ENCODE assay signal across 14 cellular contexts in the genomic region with DNA sequence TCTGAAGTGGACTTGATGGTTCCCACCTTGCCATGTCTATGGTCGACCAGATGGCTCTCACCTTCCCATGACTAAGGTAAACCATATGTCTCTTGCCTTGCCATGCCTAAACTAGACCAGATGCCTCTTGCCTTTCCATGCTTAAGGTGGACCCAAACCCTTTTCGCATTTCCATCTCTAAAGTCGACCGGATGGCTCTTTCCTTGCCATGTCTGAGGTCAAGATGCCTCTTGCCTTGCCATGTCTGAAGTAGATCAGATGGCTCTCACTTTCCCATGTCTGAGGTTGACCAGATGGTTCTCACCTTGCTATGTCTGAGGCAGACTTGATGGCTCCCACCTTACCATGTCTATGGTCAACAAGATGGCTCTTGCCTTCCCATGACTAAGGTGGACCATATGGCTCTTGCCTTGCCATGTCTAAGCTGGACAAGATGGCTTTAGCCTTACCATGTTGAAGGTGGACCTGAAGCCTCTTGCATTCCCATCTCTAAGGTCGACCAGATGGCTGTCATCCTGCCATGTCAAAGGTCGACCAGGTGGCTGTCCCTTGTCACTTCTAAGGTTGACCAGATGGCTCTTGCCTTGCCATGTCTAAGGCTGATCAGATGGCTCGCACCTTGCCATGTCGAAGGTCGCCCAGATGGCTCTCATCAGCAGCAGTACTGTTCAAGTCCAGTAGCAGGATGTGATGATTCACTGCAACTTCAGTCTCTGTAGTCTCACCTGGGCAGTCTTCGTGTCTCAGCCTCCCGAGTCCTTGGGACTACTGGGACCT.
DNase-seq lines count a peak whose midpoint lies in the region; ATAC-seq and TF ChIP-seq lines count a peak whose summit lies in the region.
"Had no signal": no experiment of that assay in that cellular context is flagged by ENCODE, and none has a peak within 500 bp of the region (broad histone marks: within the 10 kb centered on the region; RNA-seq: fewer than 3 reads in every experiment).

No MANE protein-coding gene starts in this region.

- ATAC-seq in left lobe of liver (no peak), aorta (ENCODE audit: low FRiP score) (no peak), left ventricle myocardium superior (no peak)
- ATAC-seq: CD8-positive, alpha-beta T cell had no signal

- no peaks in the 10 kb centered on the region for H3K23me2 ChIP-seq in H9 (ENCODE audit: insufficient read length, low read depth, low read length, poor library complexity, severe bottlenecking)

- no peak for TF ChIP-seq POLR2A in vagina (IDR thresholded peaks at IDR 0.05)

- no peak overlapping the region for H2BK15ac ChIP-seq in H9 (ENCODE audit: low read depth, low read length)

- H3K27me3 ChIP-seq in H9 (ENCODE audit: insufficient read depth, low read length) (peaks cover 20% of the 10 kb centered on the region; the same call in 1 of the 2 replicates), HUES48 (ENCODE audit: control insufficient read depth, insufficient read depth, low read length) (peaks cover 11% of the 10 kb centered on the region), vagina (no peaks in the 10 kb centered on the region), aorta (ENCODE audit: control insufficient read depth in 1 of 2, insufficient read depth in 2 of 2, low read length in 1 of 2) (no peaks in the 10 kb centered on the region)
- H3K27me3 ChIP-seq: BLaER1 treated with 17β-estradiol and CSF1 and Interleukin-3, amounts not matched to agents 10 nM and 100 nM had no signal

- H2BK5ac ChIP-seq in H9 (ENCODE audit: insufficient read length, low read length) = no peak overlapping the region

- no peak overlapping the region for H3K27ac Mint-ChIP-seq in H9
- H3K27ac Mint-ChIP-seq: B cell; CD8-positive, alpha-beta T cell had no signal

- H3K36me3 ChIP-seq in HUES48 (ENCODE audit: control insufficient read depth, insufficient read depth, low read length) (peaks cover 2% of the 10 kb centered on the region; the same call in 1 of the 2 replicates), vagina (no peaks in the 10 kb centered on the region), aorta (ENCODE audit: control insufficient read depth in 1 of 2, insufficient read depth in 2 of 2, low read length in 1 of 2) (peaks cover 0 to 10% of the 10 kb centered on the region in 2 donors)

- no peak overlapping the region for H3K4ac ChIP-seq in H9 (ENCODE audit: low read depth, low read length)

- peaks cover 69 to 89% (median 81%) of the 10 kb centered on the region in 3 experiments for H3K36me3 Mint-ChIP-seq in H9 (ENCODE audit: insufficient read depth in 1 of 3, low read depth in 3 of 3)

- 0 out of 2 replicates have a peak overlapping the region, but pooled peaks have one; percentile 1 for H3K4me3 ChIP-seq in HUES48 (ENCODE audit: low read depth, low read length)
- H3K4me3 ChIP-seq in vagina = no peak overlapping the region
- H3K4me3 ChIP-seq in aorta (ENCODE audit: low read length in 2 of 2) = no peak overlapping the region

- no peak overlapping the region for H2BK12ac ChIP-seq in H9 (ENCODE audit: insufficient read length, low read depth, low read length)

- H3K4me1 ChIP-seq in H9 (ENCODE audit: insufficient read depth, low read length) (no peaks in the 10 kb centered on the region), HUES48 (ENCODE audit: control insufficient read depth, insufficient read depth, low read length) (no peaks in the 10 kb centered on the region), vagina (no peaks in the 10 kb centered on the region), aorta (ENCODE audit: control insufficient read depth in 1 of 2, insufficient read depth in 2 of 2, low read length in 2 of 2) (no peaks in the 10 kb centered on the region)
- H3K4me1 ChIP-seq: BLaER1 treated with 17β-estradiol and CSF1 and Interleukin-3, amounts not matched to agents 10 nM and 100 nM had no signal

- no peak overlapping the region for H2AFZ ChIP-seq in H9 (ENCODE audit: low read length)

- H2BK20ac ChIP-seq in H9 (ENCODE audit: low read depth, low read length, poor library complexity, severe bottlenecking) = no peak overlapping the region

- no peak overlapping the region for H4K8ac ChIP-seq in H9 (replicated peaks; ENCODE audit: insufficient read length, low read depth, low read length)

- H2BK120ac ChIP-seq in H9 (ENCODE audit: low read depth, low read length, poor library complexity, severe bottlenecking) = no peak overlapping the region

- WGBS in H9 (ENCODE audit: extremely low coverage, insufficient read length, low lambda C conversion rate) = no CpG with 5 or more reads among the region's 11 CpGs
- 85 to 90% methylated on average over 11 of the region's 11 CpGs for WGBS in aorta, 2 donors

- DNase-seq in H9 (peak; percentile 3), left lobe of liver (ENCODE audit: low spot score) (peak; percentile 21), vagina (ENCODE audit: extremely low spot score in 2 of 2) (peak; percentile 70 to 79), aorta (no peak), left ventricle myocardium superior (no peak)
- DNase-seq: Calu3; CD8-positive, alpha-beta T cell; DMS79 treated with DMSO at 0.1 percent for 48 hours; GF-D8; GOT3; H7 had no signal

- H3K9me3 Mint-ChIP-seq in H9 = peaks cover 98 to 99% of the 10 kb centered on the region in 2 experiments

- H4K91ac ChIP-seq in H9 (ENCODE audit: insufficient read length, low read depth, low read length) = no peak overlapping the region

- H3K27ac ChIP-seq in H9 (ENCODE audit: insufficient read length, low read depth, low read length) (no peak overlapping the region), HUES48 (ENCODE audit: low read depth, low read length) (no peak overlapping the region), vagina (no peak overlapping the region), aorta (ENCODE audit: low read depth in 1 of 2, low read length in 2 of 2) (no peak overlapping the region)
- H3K27ac ChIP-seq: BLaER1 treated with 17β-estradiol and CSF1 and Interleukin-3, amounts not matched to agents 10 nM and 100 nM had no signal

- H3K4me1 Mint-ChIP-seq in H9 = no peaks in the 10 kb centered on the region
- H3K4me1 Mint-ChIP-seq: B cell had no signal

- H3K79me2 ChIP-seq in H9 (ENCODE audit: insufficient read depth, low read length) = no peaks in the 10 kb centered on the region

- peaks cover 65% of the 10 kb centered on the region for H3K27me3 Mint-ChIP-seq in H9 (ENCODE audit: low read depth)
- H3K27me3 Mint-ChIP-seq: B cell had no signal

- no peak overlapping the region for H3K18ac ChIP-seq in H9 (ENCODE audit: insufficient read length, low read depth, low read length)

- TF ChIP-seq CTCF in H9 (conservative IDR thresholded peaks at IDR 0.05) (no peak), vagina (IDR thresholded peaks at IDR 0.05) (no peak)

- peaks cover 38% of the 10 kb centered on the region for H3K9me3 ChIP-seq in H9 (ENCODE audit: control insufficient read depth, low read depth, low read length)
- peaks cover 87% of the 10 kb centered on the region for H3K9me3 ChIP-seq in HUES48 (ENCODE audit: control insufficient read depth, insufficient read depth, low read length)
- no peaks in the 10 kb centered on the region for H3K9me3 ChIP-seq in vagina
- H3K9me3 ChIP-seq in aorta (ENCODE audit: control insufficient read depth, low read length) = peaks cover 49% of the 10 kb centered on the region

- H3K9ac ChIP-seq in H9 (ENCODE audit: extremely low read depth, insufficient read length, low read length) (no peak overlapping the region), HUES48 (ENCODE audit: low read depth, low read length) (no peak overlapping the region)
- H3K9ac ChIP-seq: BLaER1 treated with 17β-estradiol and CSF1 and Interleukin-3, amounts not matched to agents 10 nM and 100 nM had no signal

- no peaks in the 10 kb centered on the region for H3K79me1 ChIP-seq in H9 (ENCODE audit: insufficient read depth, low read depth, low read length, poor library complexity, severe bottlenecking)

- H3K56ac ChIP-seq in H9 (ENCODE audit: insufficient read length, low read depth, low read length) = no peak overlapping the region

- no peak overlapping the region for H3T11ph ChIP-seq in H9 (ENCODE audit: low read length)

- H3K4me2 ChIP-seq in H9 (ENCODE audit: insufficient read depth, insufficient read length, low read length) = no peak overlapping the region
- H3K4me2 ChIP-seq: BLaER1 treated with 17β-estradiol and CSF1 and Interleukin-3, amounts not matched to agents 10 nM and 100 nM had no signal

- no peak overlapping the region for H2AK5ac ChIP-seq in H9 (ENCODE audit: insufficient read length, low read length)

- intact Hi-C loops in vagina (cut with DNase I) = no loop called here
- intact Hi-C loops in aorta (cut with DNase I) = no loop called here
- intact Hi-C loops in left ventricle myocardium superior (cut with micrococcal nuclease) = no loop called here

- H4K20me1 ChIP-seq in H9 (ENCODE audit: control insufficient read depth, insufficient read depth, insufficient read length) = no peaks in the 10 kb centered on the region
- H4K20me1 ChIP-seq: BLaER1 treated with 17β-estradiol and CSF1 and Interleukin-3, amounts not matched to agents 10 nM and 100 nM had no signal

- no peak overlapping the region for H3K14ac ChIP-seq in H9 (ENCODE audit: insufficient read depth, low read length)

- no peak overlapping the region for H4K5ac ChIP-seq in H9 (ENCODE audit: insufficient read length, low read depth, low read length)

- no peak overlapping the region for H3K23ac ChIP-seq in H9 (ENCODE audit: insufficient read length, low read depth, low read length)

- no peak overlapping the region for H3K4me3 Mint-ChIP-seq in H9
- H3K4me3 Mint-ChIP-seq: B cell; CD8-positive, alpha-beta T cell had no signal

Comparison
In these comparisons a context has a peak if more than half of its experiments do, and no peak if none do; other contexts are left out.
1. DNase-seq: peak in H9 (single experiment), left lobe of liver (single experiment) and vagina (2 of 2); none in aorta (0 of 2) and left ventricle myocardium superior (single experiment).